1 cellular context compared by ENCODE assay signal in the genomic region with DNA sequence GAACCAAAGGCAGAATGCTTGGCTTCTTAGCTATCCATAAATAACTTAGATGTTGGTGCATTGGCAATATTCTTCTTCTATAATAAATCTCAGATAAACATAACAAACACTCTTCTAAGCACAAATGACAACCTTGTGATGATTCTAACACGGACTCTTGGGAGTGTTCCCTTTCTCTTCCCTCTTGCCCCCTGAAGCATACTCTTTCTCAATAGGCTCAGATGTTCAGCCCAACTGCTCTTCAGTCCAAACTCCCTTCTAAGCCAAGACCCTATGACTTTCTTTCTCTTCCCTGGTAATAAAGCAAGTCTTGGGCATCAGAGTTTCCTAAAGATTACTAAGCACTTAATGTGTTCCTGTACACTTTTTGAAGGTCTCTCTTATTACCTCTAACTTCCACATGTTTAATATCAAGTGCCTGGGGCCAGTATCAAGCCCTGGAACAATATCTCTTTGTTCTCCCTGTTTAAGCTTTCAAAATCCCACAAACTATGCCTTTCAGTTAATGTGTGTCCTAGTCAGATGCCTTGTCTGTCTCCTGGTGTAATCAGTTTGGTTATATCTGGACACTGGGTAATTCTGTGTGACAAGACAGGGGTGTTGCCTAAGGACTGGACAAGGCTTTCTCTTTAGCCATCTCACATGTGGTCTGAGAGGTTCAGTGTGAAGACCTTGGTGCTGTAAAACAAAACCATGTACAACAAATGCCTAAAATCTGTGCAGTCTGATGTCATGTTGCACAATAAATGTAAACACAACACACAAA.
TF ChIP-seq lines count a peak whose summit lies in the region.

No MANE protein-coding gene starts in this region.

TF ChIP-seq in IMR-90, 13 proteins besides CTCF, POLR2A, EP300 and RAD21:
- TF ChIP-seq MAZ (IDR thresholded peaks at IDR 0.05; ENCODE audit: borderline replicate concordance, low read depth, low read length): no peak
- peak; percentile 38 for TF ChIP-seq CEBPB (IDR thresholded peaks at IDR 0.05; ENCODE audit: low read depth, low read length)
